ENCODE assay signal across 8 cellular contexts in the genomic region with DNA sequence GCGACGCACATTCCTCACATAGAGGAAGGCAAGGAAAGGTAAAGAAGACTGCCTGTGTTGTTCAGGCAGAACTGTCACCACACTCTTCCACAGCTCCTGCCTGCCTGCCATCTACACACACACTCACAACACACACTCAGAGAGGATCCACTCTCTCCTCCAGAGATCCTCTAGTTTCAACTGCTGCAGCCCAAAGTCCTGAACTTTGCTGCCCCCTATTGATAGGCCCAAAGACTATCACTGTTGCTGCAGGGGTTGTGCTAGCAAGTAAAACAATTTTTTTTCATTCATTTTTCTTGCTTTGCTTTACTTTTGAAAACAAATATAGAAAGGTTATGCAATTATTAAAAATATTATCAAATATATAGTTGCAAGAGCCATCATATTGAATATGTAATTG. TPM values are rescaled to one million over a fixed set of nuclear protein-coding genes. Genes with fewer than 3 reads are reported as not detected.
DNase-seq lines count a peak whose midpoint lies in the region; ATAC-seq and TF ChIP-seq lines count a peak whose summit lies in the region.

No MANE protein-coding gene starts in this region.

- no peaks in the 10 kb centered on the region for H3K9me3 ChIP-seq in parathyroid adenoma (ENCODE audit: control insufficient read depth, low read length)

- POLR2A ChIA-PET in GM10248 (lab: Yijun Ruan, JAX): no interaction called here

- H3K9me3 Mint-ChIP-seq in T-helper 2 cell treated with Interferon-gamma antibody and Interleukin-4, amounts not matched to agents 5 μg/mL and 100 μg/mL, for 36 hours: peaks cover 5% of the 10 kb centered on the region

- H3K4me1 Mint-ChIP-seq in T-helper 2 cell treated with Interferon-gamma antibody and Interleukin-4, amounts not matched to agents 5 μg/mL and 100 μg/mL, for 36 hours (ENCODE audit: low read depth): peaks cover 41% of the 10 kb centered on the region

- H2AFZ ChIP-seq in parathyroid adenoma: no peak overlapping the region

- CTCF ChIA-PET in GM10248 (lab: Yijun Ruan, JAX): interaction anchor here (1.0 to 2.6 kb wide), 9 partner anchors 11 to 1092 kb away, joined by 3 to 12 read pairs (median 5); a partner anchor contains a TSS

- no peak overlapping the region for H3K9ac ChIP-seq in parathyroid adenoma

- peak overlapping the region; percentile 91 for H3K27ac ChIP-seq in parathyroid adenoma

- no peak overlapping the region for H3K4me3 ChIP-seq in fibroblast of the aortic adventitia (ENCODE audit: low read depth, low read length)
- no peak overlapping the region for H3K4me3 ChIP-seq in parathyroid adenoma (ENCODE audit: low read depth, low read length)

- H3K27ac Mint-ChIP-seq in T-helper 2 cell treated with Interferon-gamma antibody and Interleukin-4, amounts not matched to agents 5 μg/mL and 100 μg/mL, for 36 hours: peak overlapping the region; percentile 0

- no peaks in the 10 kb centered on the region for H3K27me3 ChIP-seq in parathyroid adenoma (ENCODE audit: control insufficient read depth, insufficient read depth, low read length)

- peaks cover 24% of the 10 kb centered on the region for H3K4me1 ChIP-seq in parathyroid adenoma

- no peak overlapping the region for H3K4me3 Mint-ChIP-seq in T-helper 2 cell treated with Interferon-gamma antibody and Interleukin-4, amounts not matched to agents 5 μg/mL and 100 μg/mL, for 36 hours

- no peak for ATAC-seq in GM19397 (IDR thresholded peaks at IDR 0.05; ENCODE audit: unreplicated experiment)

- no peak overlapping the region for H3K4me2 ChIP-seq in parathyroid adenoma (ENCODE audit: low read length)

- in situ Hi-C loops in ACHN (cut with HindIII; ENCODE audit: low pct_ligation_motif_present, low pct_unique_long_range_greater_than_20kb, low sequenced_read_pairs): no loop called here

- H3K36me3 Mint-ChIP-seq in T-helper 2 cell treated with Interferon-gamma antibody and Interleukin-4, amounts not matched to agents 5 μg/mL and 100 μg/mL, for 36 hours (ENCODE audit: low read depth): peaks cover 24% of the 10 kb centered on the region

- no peaks in the 10 kb centered on the region for H3K79me2 ChIP-seq in parathyroid adenoma

- H3K36me3 ChIP-seq in parathyroid adenoma (ENCODE audit: control insufficient read depth, insufficient read depth, low read length): no peaks in the 10 kb centered on the region

- peaks cover 12% of the 10 kb centered on the region for H3K27me3 Mint-ChIP-seq in T-helper 2 cell treated with Interferon-gamma antibody and Interleukin-4, amounts not matched to agents 5 μg/mL and 100 μg/mL, for 36 hours (ENCODE audit: low read depth)

- TF ChIP-seq CTCF in GM10248 (IDR thresholded peaks at IDR 0.05; ENCODE audit: control extremely low read depth, extremely low read depth, low read depth, missing control alignments) (peak; percentile 67), fibroblast of the aortic adventitia (IDR thresholded peaks at IDR 0.05; ENCODE audit: insufficient read depth, low read length) (peak; percentile 66), parathyroid adenoma (IDR thresholded peaks at IDR 0.05) (peak; percentile 89)

- DNase-seq in ACHN (peak; percentile 55), GM10248 (ENCODE audit: extremely low spot score) (peak; percentile 27), NCI-H128 (lab: John Stamatoyannopoulos, UW; ENCODE audit: unreplicated experiment) (peak; percentile 69), fibroblast of the aortic adventitia (ENCODE audit: low read depth) (peak; percentile 40)
- peak; percentile 25 for DNase-seq in T-helper 2 cell treated with Interferon-gamma antibody and Interleukin-4, amounts not matched to agents 5 μg/mL and 100 μg/mL, for 36 hours (ENCODE audit: low spot score)
- no peak for DNase-seq in NK-92 treated with Interleukin-12 subunit alpha and Interleukin-12 subunit beta, amount 100 ng/mL, for 24 hours (lab: John Stamatoyannopoulos, UW)

RNA-seq across cellular contexts. Expression of a gene that starts 5.9 kb away (rescaled TPM):
- total RNA-seq in fibroblast of the aortic adventitia (ENCODE audit: low replicate concordance): not detected in 2 replicates

RNA-seq across cellular contexts. Expression of a gene that starts 12.0 kb away (rescaled TPM):
- total RNA-seq in fibroblast of the aortic adventitia (ENCODE audit: low replicate concordance): 5.4 and 12.1 TPM in 2 replicates

RNA-seq across cellular contexts. Expression of a gene that starts 12.1 kb away (rescaled TPM):
- 21.6 and 40.3 TPM in 2 replicates for total RNA-seq in fibroblast of the aortic adventitia (ENCODE audit: low replicate concordance)
